In the genomic region with DNA sequence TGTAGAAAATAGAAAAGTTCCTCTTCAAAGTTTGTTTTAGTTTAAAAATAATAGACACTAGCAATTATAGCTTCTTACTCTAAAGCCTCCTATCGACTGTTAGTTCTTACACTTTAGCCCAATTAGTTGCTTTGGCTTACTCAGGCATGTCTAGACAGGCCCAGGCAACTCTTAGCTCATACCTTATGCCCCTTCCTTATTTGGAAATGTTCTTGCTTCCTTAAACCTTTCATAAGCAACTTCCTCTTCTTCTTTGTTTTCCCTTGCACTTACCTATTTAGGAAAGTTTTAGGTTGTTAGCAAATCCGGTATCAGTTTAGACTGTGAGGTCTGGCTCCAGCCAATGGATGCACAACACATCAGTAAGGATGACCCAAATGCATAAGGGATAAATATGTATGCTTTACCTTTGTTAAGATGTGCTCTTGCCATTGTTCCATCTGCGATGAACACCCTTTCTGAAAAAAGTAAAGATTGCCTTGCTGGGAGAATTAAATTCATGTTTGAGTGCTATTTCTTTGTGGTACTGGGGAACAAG, we compare ENCODE assay signal across 14 cellular contexts.
A peak's percentile ranks its signal among the peaks of the same experiment; 100 is the strongest.
DNase-seq lines count a peak whose midpoint lies in the region; ATAC-seq and TF ChIP-seq lines count a peak whose summit lies in the region.
"Had no signal": no experiment of that assay in that cellular context is flagged by ENCODE, and none has a peak within 500 bp of the region (broad histone marks: within the 10 kb centered on the region; RNA-seq: fewer than 3 reads in every experiment).

No MANE protein-coding gene starts in this region.

- TF ChIP-seq CTCF in HFFc6 (IDR thresholded peaks at IDR 0.05) (no peak), brain microvascular endothelial cell (IDR thresholded peaks at IDR 0.05; ENCODE audit: low read depth, low read length, missing control alignments) (no peak), GM20000 (IDR thresholded peaks at IDR 0.05; ENCODE audit: extremely low read depth, missing control alignments) (no peak)

- H3K4me3 ChIP-seq in brain microvascular endothelial cell (ENCODE audit: low read depth, low read length): no peak overlapping the region
- H3K4me3 ChIP-seq: skin epidermis had no signal

- peaks cover 26% of the 10 kb centered on the region for H3K36me3 Mint-ChIP-seq in HFFc6 (ENCODE audit: low read depth)
- H3K36me3 Mint-ChIP-seq: activated naive CD8-positive, alpha-beta T cell treated with anti-CD3 and anti-CD28 coated beads, Interleukin-2, amount 10 ng/mL, durations not matched to agents 7 days and 5 days had no signal

- no peak for DNase-seq in HFFc6
- peak; percentile 69 for DNase-seq in NCI-H69 (lab: John Stamatoyannopoulos, UW)
- peak; percentile 52 for DNase-seq in brain microvascular endothelial cell
- peak; percentile 10 for DNase-seq in myocyte (ENCODE audit: low read depth)
- DNase-seq in GM20000 (ENCODE audit: low spot score): no peak
- no peak for DNase-seq in NCI-H2227 treated with DMSO at 0.1 percent for 48 hours (lab: John Stamatoyannopoulos, UW)
- DNase-seq: activated CD8-positive, alpha-beta memory T cell treated with anti-CD3 and anti-CD28 coated beads, Interleukin-2, amount 50 U/mL, for 48 hours; activated naive CD8-positive, alpha-beta T cell treated with anti-CD3 and anti-CD28 coated beads, Interleukin-2, amount 10 ng/mL, durations not matched to agents 7 days and 5 days; CD8-positive, alpha-beta memory T cell; NCI-H2029 had no signal

- in situ Hi-C loops in brain microvascular endothelial cell (cut with HindIII; ENCODE audit: low pct_ligation_motif_present, low sequenced_read_pairs): no loop called here

- H3K36me3 ChIP-seq in brain microvascular endothelial cell (replicated peaks): no peaks in the 10 kb centered on the region

- no peaks in the 10 kb centered on the region; the same call in 1 of the 2 replicates for H3K27me3 Mint-ChIP-seq in HFFc6 (ENCODE audit: insufficient read depth)
- H3K27me3 Mint-ChIP-seq: activated naive CD8-positive, alpha-beta T cell treated with anti-CD3 and anti-CD28 coated beads, Interleukin-2, amount 10 ng/mL, durations not matched to agents 7 days and 5 days had no signal

- no peak overlapping the region for H3K4me3 Mint-ChIP-seq in HFFc6
- H3K4me3 Mint-ChIP-seq: activated naive CD8-positive, alpha-beta T cell treated with anti-CD3 and anti-CD28 coated beads, Interleukin-2, amount 10 ng/mL, durations not matched to agents 7 days and 5 days; CD8-positive, alpha-beta memory T cell had no signal

- peak overlapping the region; percentile 44 for H3K27ac ChIP-seq in brain microvascular endothelial cell
- H3K27ac ChIP-seq: skin epidermis, VCaP had no signal

- peaks cover 38% of the 10 kb centered on the region for H3K4me1 Mint-ChIP-seq in HFFc6 (ENCODE audit: low read depth)
- H3K4me1 Mint-ChIP-seq: activated naive CD8-positive, alpha-beta T cell treated with anti-CD3 and anti-CD28 coated beads, Interleukin-2, amount 10 ng/mL, durations not matched to agents 7 days and 5 days; CD8-positive, alpha-beta memory T cell had no signal

- ATAC-seq in GM21447 (IDR thresholded peaks at IDR 0.05; ENCODE audit: unreplicated experiment): no peak
- ATAC-seq in GM19395 (IDR thresholded peaks at IDR 0.05; ENCODE audit: unreplicated experiment): no peak

- peaks cover 20% of the 10 kb centered on the region for H3K9me3 Mint-ChIP-seq in HFFc6

- no peaks in the 10 kb centered on the region for H3K27me3 ChIP-seq in brain microvascular endothelial cell (replicated peaks)

- H3K27ac Mint-ChIP-seq in HFFc6: peak overlapping the region; percentile 69
- H3K27ac Mint-ChIP-seq: activated naive CD8-positive, alpha-beta T cell treated with anti-CD3 and anti-CD28 coated beads, Interleukin-2, amount 10 ng/mL, durations not matched to agents 7 days and 5 days; CD8-positive, alpha-beta memory T cell had no signal

Comparison
In these comparisons a context has a peak if more than half of its experiments do, and no peak if none do; other contexts are left out.
1. DNase-seq: peak in NCI-H69 (single experiment), brain microvascular endothelial cell (single experiment) and myocyte (single experiment); none in HFFc6 (single experiment), GM20000 (single experiment) and NCI-H2227 treated with DMSO at 0.1 percent for 48 hours (single experiment).